9 cellular contexts compared by ENCODE assay signal in genomic region chr5:142095035-142095434, GRCh38. TPM values are rescaled to one million over a fixed set of nuclear protein-coding genes. Genes with fewer than 3 reads are reported as not detected.
DNase-seq lines count a peak whose midpoint lies in the region; ATAC-seq and TF ChIP-seq lines count a peak whose summit lies in the region.
"Had no signal": no experiment of that assay in that cellular context is flagged by ENCODE, and none has a peak within 500 bp of the region (broad histone marks: within the 10 kb centered on the region; RNA-seq: fewer than 3 reads in every experiment).

No MANE protein-coding gene starts in this region.

- peak overlapping the region; percentile 72 for H3K27ac ChIP-seq in right cardiac atrium (ENCODE audit: low read length)

- H3K4me3 ChIP-seq in Loucy (ENCODE audit: low read length, poor library complexity, severe bottlenecking) (no peak overlapping the region), right cardiac atrium (ENCODE audit: low read length) (no peak overlapping the region)

- H3K9ac ChIP-seq in Loucy (ENCODE audit: low read depth, low read length, poor library complexity, severe bottlenecking) = no peak overlapping the region

- peak; percentile 23 to 56 for ATAC-seq in right cardiac atrium
- ATAC-seq in GM18909 (IDR thresholded peaks at IDR 0.05; ENCODE audit: poor library complexity, unreplicated experiment) = no peak

- no peaks in the 10 kb centered on the region for H4K20me1 ChIP-seq in Loucy (ENCODE audit: insufficient read depth, low read length, poor library complexity, severe bottlenecking)

- H3F3A ChIP-seq in Loucy (ENCODE audit: low read depth) = no peaks in the 10 kb centered on the region

- H3K4me2 ChIP-seq in Loucy (ENCODE audit: low read depth, low read length, poor library complexity, severe bottlenecking) = no peak overlapping the region

- peak; percentile 78 for DNase-seq in activated CD8-positive, alpha-beta memory T cell treated with anti-CD3 and anti-CD28 coated beads, Interleukin-2, amount 50 U/mL, for 48 hours
- DNase-seq in right cardiac atrium = no peak
- DNase-seq in stimulated activated CD8-positive, alpha-beta memory T cell treated with anti-CD3 and anti-CD28 coated beads, Interleukin-15, amount 100 ng/mL, for 4 hours (ENCODE audit: low read depth in 2 of 2) = peak; percentile 34 to 66
- no peak for DNase-seq in NCI-H82 treated with DMSO at 0.1 percent for 48 hours (lab: John Stamatoyannopoulos, UW; ENCODE audit: unreplicated experiment)
- DNase-seq in globus pallidus (ENCODE audit: low spot score) = no peak
- no peak for DNase-seq in NAMALWA (ENCODE audit: low spot score)
- DNase-seq: left cardiac atrium had no signal

- H3K9me3 ChIP-seq in Loucy (ENCODE audit: insufficient read depth, low read depth, low read length) = no peaks in the 10 kb centered on the region
- no peaks in the 10 kb centered on the region for H3K9me3 ChIP-seq in right cardiac atrium (ENCODE audit: control insufficient read depth, low read length)

- TF ChIP-seq CTCF in Loucy (conservative IDR thresholded peaks at IDR 0.05; ENCODE audit: low read length) = no peak

- 31% methylated on average over 4 of the region's 4 CpGs for WGBS in right cardiac atrium

- no peaks in the 10 kb centered on the region for H3K9me2 ChIP-seq in Loucy (replicated peaks; ENCODE audit: low read depth, low read length)

- no peaks in the 10 kb centered on the region for H3K36me3 ChIP-seq in Loucy (ENCODE audit: insufficient read depth, low read length)

- intact Hi-C loops in right cardiac atrium (cut with DNase I) = no loop called here

- no peaks in the 10 kb centered on the region for H3K79me2 ChIP-seq in Loucy (ENCODE audit: insufficient read depth, low read length)

- H3K4me1 ChIP-seq in Loucy (ENCODE audit: insufficient read depth, low read length, poor library complexity, severe bottlenecking) (peaks cover 9% of the 10 kb centered on the region), right cardiac atrium (ENCODE audit: control insufficient read depth, insufficient read depth, low read length) (no peaks in the 10 kb centered on the region)

- peak overlapping the region; percentile 59 for H2AFZ ChIP-seq in Loucy (ENCODE audit: low read length)

- no peaks in the 10 kb centered on the region for H3K27me3 ChIP-seq in Loucy (ENCODE audit: insufficient read depth, low read length, poor library complexity, severe bottlenecking)
- H3K27me3 ChIP-seq in right cardiac atrium (ENCODE audit: control insufficient read depth, insufficient read depth) = no peaks in the 10 kb centered on the region

RNA-seq across cellular contexts. Expression of gene NDFIP1, which starts 13.5 kb away (rescaled TPM):
- total RNA-seq in right cardiac atrium = 10 to 100 TPM; 67.9 to 74.5 (median 68.3) TPM
- 51.6 TPM for polyA plus RNA-seq in right cardiac atrium

Comparison
In these comparisons a context has a peak if more than half of its experiments do, and no peak if none do; other contexts are left out.
1. DNase-seq: peak in activated CD8-positive, alpha-beta memory T cell treated with anti-CD3 and anti-CD28 coated beads, Interleukin-2, amount 50 U/mL, for 48 hours (single experiment) and stimulated activated CD8-positive, alpha-beta memory T cell treated with anti-CD3 and anti-CD28 coated beads, Interleukin-15, amount 100 ng/mL, for 4 hours (2 of 2); none in right cardiac atrium (0 of 3), NCI-H82 treated with DMSO at 0.1 percent for 48 hours (single experiment), globus pallidus (single experiment) and NAMALWA (single experiment).